Comparison of ENCODE assay signal across 20 cellular contexts in genomic region chr11:134350381-134350780, GRCh38. TPM values are rescaled to one million over a fixed set of nuclear protein-coding genes. Genes with fewer than 3 reads are reported as not detected.
A peak's percentile ranks its signal among the peaks of the same experiment; 100 is the strongest.
DNase-seq lines count a peak whose midpoint lies in the region; ATAC-seq, FAIRE-seq and TF ChIP-seq lines count a peak whose summit lies in the region.
"Had no signal": no experiment of that assay in that cellular context is flagged by ENCODE, and none has a peak within 500 bp of the region (broad histone marks: within the 10 kb centered on the region; RNA-seq: fewer than 3 reads in every experiment).

No MANE protein-coding gene starts in this region.

- FAIRE-seq in GM12891 (lab: Jason Lieb, UNC) = no peak

- no peaks in the 10 kb centered on the region for H3K27me3 Mint-ChIP-seq in T-cell

- H3K4me1 Mint-ChIP-seq in T-cell = peaks cover 12 to 24% (median 20%) of the 10 kb centered on the region in 3 donors

- DNase-seq in GM06990 (ENCODE audit: extremely low read depth, insufficient read length) = no peak
- no peak for DNase-seq in T-cell
- DNase-seq in GM12891 (ENCODE audit: insufficient read length, low spot score) = no peak
- no peak for DNase-seq in COR-L47 (lab: John Stamatoyannopoulos, UW)
- DNase-seq in activated CD4-positive, alpha-beta T cell treated with anti-CD3 and anti-CD28 coated beads for 4 hours = no peak
- no peak for DNase-seq in GM10266 (ENCODE audit: extremely low spot score)
- DNase-seq: left ventricle myocardium inferior; NCI-H1694 treated with DMSO at 0.1 percent for 48 hours; NCI-H510A treated with DMSO at 0.1 percent for 48 hours; stimulated activated naive CD8-positive, alpha-beta T cell treated with anti-CD3 and anti-CD28 coated beads, Interleukin-15, Interleukin-2, amounts not matched to agents 100 U/mL and 50 U/mL, for 24 hours; upper lobe of right lung; WERI-Rb-1 had no signal

- ATAC-seq in GM19372 (IDR thresholded peaks at IDR 0.05; ENCODE audit: low read depth, unreplicated experiment) (peak; percentile 67), HG02885 (IDR thresholded peaks at IDR 0.05; ENCODE audit: poor library complexity, unreplicated experiment) (peak; percentile 84), T-cell (replicated peaks in 1 of 4) (no peak)
- ATAC-seq: activated naive CD4-positive, alpha-beta T cell treated with anti-CD3 and anti-CD28 coated beads, Interleukin-2, amount 50 U/mL, for 72 hours; stimulated activated naive CD8-positive, alpha-beta T cell treated with anti-CD3 and anti-CD28 coated beads, Interleukin-15, Interleukin-2, amounts not matched to agents 100 U/mL and 50 U/mL, for 24 hours had no signal

- CTCF ChIA-PET in T-cell (lab: Charles Lee) = no interaction called here

- H3K27me3 ChIP-seq in GM06990 (replicated peaks; ENCODE audit: control insufficient read depth, insufficient read depth, low read length) = no peaks in the 10 kb centered on the region
- H3K27me3 ChIP-seq: breast epithelium, upper lobe of right lung had no signal

- no peaks in the 10 kb centered on the region for H3K36me3 ChIP-seq in GM06990 (ENCODE audit: control insufficient read depth, insufficient read depth, low read length)
- H3K36me3 ChIP-seq: breast epithelium, left ventricle myocardium inferior, upper lobe of right lung had no signal

- peak overlapping the region; percentile 0 to 17 for H3K27ac Mint-ChIP-seq in T-cell
- H3K27ac Mint-ChIP-seq: activated naive CD4-positive, alpha-beta T cell treated with anti-CD3 and anti-CD28 coated beads, Interleukin-2, amount 50 U/mL, for 72 hours had no signal

- peaks cover 0 to 2% (median 0%) of the 10 kb centered on the region in 3 donors for H3K9me3 Mint-ChIP-seq in T-cell
- H3K9me3 Mint-ChIP-seq: activated naive CD4-positive, alpha-beta T cell treated with anti-CD3 and anti-CD28 coated beads, Interleukin-2, amount 50 U/mL, for 72 hours had no signal

- H3K4me3 Mint-ChIP-seq in T-cell = no peak overlapping the region

- POLR2A ChIA-PET in T-cell (lab: Charles Lee) = no interaction called here

- no peak for TF ChIP-seq POLR2A in GM12891 (IDR thresholded peaks at IDR 0.05; ENCODE audit: low read depth, low read length)

- H3K4me3 ChIP-seq in GM06990 (replicated peaks; ENCODE audit: low read depth, low read length) = peak overlapping the region; percentile 3
- H3K4me3 ChIP-seq: breast epithelium, left ventricle myocardium inferior, SK-N-MC, smooth muscle cell, upper lobe of right lung had no signal

- TF ChIP-seq CTCF in GM06990 (IDR thresholded peaks at IDR 0.05; ENCODE audit: insufficient read depth, low read length, poor library complexity, severe bottlenecking) = no peak
- TF ChIP-seq CTCF in GM10266 (IDR thresholded peaks at IDR 0.05; ENCODE audit: control insufficient read depth, insufficient read depth, low read depth, missing control alignments) = no peak

- no peaks in the 10 kb centered on the region for H3K36me3 Mint-ChIP-seq in T-cell
- H3K36me3 Mint-ChIP-seq: activated naive CD4-positive, alpha-beta T cell treated with anti-CD3 and anti-CD28 coated beads, Interleukin-2, amount 50 U/mL, for 72 hours had no signal

TF ChIP-seq in GM12891, 5 proteins besides CTCF, POLR2A, EP300 and RAD21:
- TF ChIP-seq POU2F2 (IDR thresholded peaks at IDR 0.05; ENCODE audit: low read depth, low read length) (no peak), POLR2AphosphoS5 (IDR thresholded peaks at IDR 0.05; ENCODE audit: low read depth, low read length) (no peak), TAF1 (IDR thresholded peaks at IDR 0.05; ENCODE audit: low read depth, low read length) (no peak), SPI1 (IDR thresholded peaks at IDR 0.05; ENCODE audit: low read depth, low read length) (no peak), PAX5 (IDR thresholded peaks at IDR 0.05; ENCODE audit: insufficient read depth, low read length, severe bottlenecking) (no peak)

RNA-seq across cellular contexts. Expression of gene GLB1L2, which starts 18.6 kb away (rescaled TPM):
- 1 to 10 TPM; 1.4 to 3.6 (median 2.3) TPM for total RNA-seq in T-cell
- 0.17 TPM for polyA plus RNA-seq in GM12891 (2012; ENCODE audit: low read depth, missing spikeins)
- total RNA-seq: myocyte, OCI-LY7 had no signal

Comparison
In these comparisons a context has a peak if more than half of its experiments do, and no peak if none do; other contexts are left out.
1. ATAC-seq: peak in GM19372 (single experiment) and HG02885 (single experiment); none in T-cell (0 of 4).